ENCODE assay signal across 26 cellular contexts in genomic region chr3:51408021-51408420, GRCh38.
"Had no signal": no experiment of that assay in that cellular context is flagged by ENCODE, and none has a peak within 500 bp of the region (broad histone marks: within the 10 kb centered on the region; RNA-seq: fewer than 3 reads in every experiment).

No MANE protein-coding gene starts in this region.

- ATAC-seq: effector memory CD8-positive, alpha-beta T cell; gastrocnemius medialis; naive thymus-derived CD8-positive, alpha-beta T cell; psoas muscle; right cardiac atrium; stimulated activated memory B cell treated with anti-CD40 and anti-IgM and Interleukin-4, amounts not matched to agents 10 μg/mL and 1 μg/mL and 100 μg/mL, for 72 hours; stimulated activated naive CD8-positive, alpha-beta T cell treated with anti-CD3 and anti-CD28 coated beads, Interleukin-15, amount 100 ng/mL, for 72 hours had no signal

- H3K4me3 Mint-ChIP-seq: effector memory CD8-positive, alpha-beta T cell; mesothelial cell of epicardium; naive thymus-derived CD8-positive, alpha-beta T cell; nephron progenitor cell; stimulated activated memory B cell treated with anti-CD40 and anti-IgM and Interleukin-4, amounts not matched to agents 10 μg/mL and 1 μg/mL and 100 μg/mL, for 72 hours; stimulated activated naive CD8-positive, alpha-beta T cell treated with anti-CD3 and anti-CD28 coated beads, Interleukin-15, amount 100 ng/mL, for 72 hours had no signal

- DNase-seq: cortex of kidney; effector memory CD8-positive, alpha-beta T cell; foreskin fibroblast; gastrocnemius medialis; head of caudate nucleus; kidney; left lung; mesenchymal stem cell; naive thymus-derived CD8-positive, alpha-beta T cell; nephron progenitor cell; occipital lobe; ovary; posterior cingulate gyrus; psoas muscle; right cardiac atrium; sigmoid colon; spleen; stimulated activated CD4-positive, alpha-beta T cell treated with anti-CD3 and anti-CD28 coated beads, Interleukin-4, amount 100 ng/mL, for 4 hours; stimulated activated naive CD8-positive, alpha-beta T cell treated with anti-CD3 and anti-CD28 coated beads, Interleukin-15, amount 100 ng/mL, for 72 hours; transverse colon; upper lobe of right lung; uterus had no signal

- H3K27ac Mint-ChIP-seq: mesothelial cell of epicardium; nephron progenitor cell; stimulated activated memory B cell treated with anti-CD40 and anti-IgM and Interleukin-4, amounts not matched to agents 10 μg/mL and 1 μg/mL and 100 μg/mL, for 72 hours; stimulated activated naive CD8-positive, alpha-beta T cell treated with anti-CD3 and anti-CD28 coated beads, Interleukin-15, amount 100 ng/mL, for 72 hours had no signal

- H3K4me3 ChIP-seq: gastrocnemius medialis, hepatocyte, left lung, ovary, psoas muscle, sigmoid colon, spleen, suprapubic skin, transverse colon, upper lobe of right lung, uterus had no signal

- H3K36me3 ChIP-seq: ovary, uterus had no signal

- H3K4me2 ChIP-seq: hepatocyte had no signal

- H3K4me1 ChIP-seq: gastrocnemius medialis, psoas muscle, sigmoid colon, spleen, suprapubic skin, transverse colon, upper lobe of right lung, uterus had no signal

- H3K9me3 Mint-ChIP-seq: effector memory CD8-positive, alpha-beta T cell; mesothelial cell of epicardium; naive thymus-derived CD8-positive, alpha-beta T cell; nephron progenitor cell; stimulated activated memory B cell treated with anti-CD40 and anti-IgM and Interleukin-4, amounts not matched to agents 10 μg/mL and 1 μg/mL and 100 μg/mL, for 72 hours; stimulated activated naive CD8-positive, alpha-beta T cell treated with anti-CD3 and anti-CD28 coated beads, Interleukin-15, amount 100 ng/mL, for 72 hours had no signal

- H3K27me3 ChIP-seq: gastrocnemius medialis, hepatocyte, left lung, ovary, sigmoid colon, spleen, suprapubic skin, transverse colon, upper lobe of right lung, uterus had no signal

- H3K27ac ChIP-seq: gastrocnemius medialis, hepatocyte, left lung, ovary, psoas muscle, sigmoid colon, spleen, suprapubic skin, transverse colon, upper lobe of right lung, uterus had no signal

- H2AFZ ChIP-seq: hepatocyte had no signal

- H3K27me3 Mint-ChIP-seq: effector memory CD8-positive, alpha-beta T cell; naive thymus-derived CD8-positive, alpha-beta T cell; stimulated activated memory B cell treated with anti-CD40 and anti-IgM and Interleukin-4, amounts not matched to agents 10 μg/mL and 1 μg/mL and 100 μg/mL, for 72 hours; stimulated activated naive CD8-positive, alpha-beta T cell treated with anti-CD3 and anti-CD28 coated beads, Interleukin-15, amount 100 ng/mL, for 72 hours had no signal

- H3K4me1 Mint-ChIP-seq: nephron progenitor cell; stimulated activated memory B cell treated with anti-CD40 and anti-IgM and Interleukin-4, amounts not matched to agents 10 μg/mL and 1 μg/mL and 100 μg/mL, for 72 hours had no signal

- H3K9me3 ChIP-seq: gastrocnemius medialis, left lung, ovary, psoas muscle, sigmoid colon, spleen, suprapubic skin, transverse colon, upper lobe of right lung, uterus had no signal
